In genomic region chr10:85666106-85666505, GRCh38 we compare ENCODE assay signal across 26 cellular contexts.
DNase-seq lines count a peak whose midpoint lies in the region; ATAC-seq and TF ChIP-seq lines count a peak whose summit lies in the region.
"Had no signal": no experiment of that assay in that cellular context is flagged by ENCODE, and none has a peak within 500 bp of the region (broad histone marks: within the 10 kb centered on the region; RNA-seq: fewer than 3 reads in every experiment).

No MANE protein-coding gene starts in this region.

- no peaks in the 10 kb centered on the region for H3K9me3 Mint-ChIP-seq in activated CD4-positive, alpha-beta T cell treated with anti-CD3 and anti-CD28 coated beads for 36 hours (ENCODE audit: low read depth)
- H3K9me3 Mint-ChIP-seq in osteocyte (ENCODE audit: unreplicated experiment): peaks cover 4% of the 10 kb centered on the region
- H3K9me3 Mint-ChIP-seq: T-helper 1 cell treated with Interleukin-12 subunit alpha and Interleukin-12 subunit beta and Interleukin-4 antibody, amounts not matched to agents 30 μg/mL and 1 μg/mL, for 36 hours; type B pancreatic cell had no signal

- H3K27ac ChIP-seq in PC-9: no peak overlapping the region
- no peak overlapping the region for H3K27ac ChIP-seq in foreskin keratinocyte
- H3K27ac ChIP-seq: 22Rv1, colonic mucosa, psoas muscle, SK-N-MC had no signal

- H2AFZ ChIP-seq in PC-9: no peak overlapping the region

- TF ChIP-seq CTCF in osteocyte (IDR thresholded peaks at IDR 0.05) (no peak), PC-9 (conservative IDR thresholded peaks at IDR 0.05) (no peak), foreskin keratinocyte (conservative IDR thresholded peaks at IDR 0.05) (no peak)

- H3K4me3 Mint-ChIP-seq in activated CD4-positive, alpha-beta T cell treated with anti-CD3 and anti-CD28 coated beads for 36 hours: no peak overlapping the region
- no peak overlapping the region for H3K4me3 Mint-ChIP-seq in osteocyte (ENCODE audit: unreplicated experiment)
- H3K4me3 Mint-ChIP-seq: CD4-positive, CD25-positive, alpha-beta regulatory T cell; memory B cell; T-helper 1 cell treated with Interleukin-12 subunit alpha and Interleukin-12 subunit beta and Interleukin-4 antibody, amounts not matched to agents 30 μg/mL and 1 μg/mL, for 36 hours; type B pancreatic cell had no signal

- no peaks in the 10 kb centered on the region for H3F3A ChIP-seq in PC-9 (ENCODE audit: insufficient read depth, low read depth)

- intact Hi-C loops in activated CD4-positive, alpha-beta T cell treated with anti-CD3 and anti-CD28 coated beads for 36 hours (cut with DNase I, micrococcal nuclease): no loop called here
- intact Hi-C loops in PC-9 (cut with micrococcal nuclease; ENCODE audit: unreplicated experiment): no loop called here

- peak; percentile 51 for ATAC-seq in activated CD4-positive, alpha-beta T cell treated with anti-CD3 and anti-CD28 coated beads for 36 hours
- peak; percentile 77 for ATAC-seq in GM21576 (IDR thresholded peaks at IDR 0.05; ENCODE audit: unreplicated experiment)
- peak; percentile 68 for ATAC-seq in HG02973 (IDR thresholded peaks at IDR 0.05; ENCODE audit: unreplicated experiment)
- ATAC-seq in foreskin keratinocyte: no peak
- no peak for ATAC-seq in GM18858 (IDR thresholded peaks at IDR 0.05; ENCODE audit: unreplicated experiment)
- ATAC-seq: HCT116, left cardiac atrium, psoas muscle had no signal

- BruUV-seq in PC-9 (replicated peaks; lab: Mats Ljungman, UMichigan): no TSS peak

- H3K27me3 ChIP-seq in PC-9 (ENCODE audit: insufficient read depth, low read depth) (no peaks in the 10 kb centered on the region), foreskin keratinocyte (no peaks in the 10 kb centered on the region)
- H3K27me3 ChIP-seq: colonic mucosa had no signal

- no peak overlapping the region for H3K27ac Mint-ChIP-seq in activated CD4-positive, alpha-beta T cell treated with anti-CD3 and anti-CD28 coated beads for 36 hours
- no peak overlapping the region for H3K27ac Mint-ChIP-seq in osteocyte (ENCODE audit: unreplicated experiment)
- H3K27ac Mint-ChIP-seq: memory B cell; T-helper 1 cell treated with Interleukin-12 subunit alpha and Interleukin-12 subunit beta and Interleukin-4 antibody, amounts not matched to agents 30 μg/mL and 1 μg/mL, for 36 hours; type B pancreatic cell had no signal

- H3K79me2 ChIP-seq in PC-9 (ENCODE audit: low read depth): no peaks in the 10 kb centered on the region

- H3K36me3 ChIP-seq in PC-9 (ENCODE audit: low read depth): no peaks in the 10 kb centered on the region
- H3K36me3 ChIP-seq: colonic mucosa had no signal

- no peaks in the 10 kb centered on the region for H3K9me2 ChIP-seq in PC-9 (ENCODE audit: insufficient read depth)

- CTCF ChIA-PET in activated CD4-positive, alpha-beta T cell treated with anti-CD3 and anti-CD28 coated beads for 36 hours (lab: Charles Lee): interaction anchor here (1.0 kb wide), 1 partner anchor 10 kb away, joined by 4 read pairs; no protein-coding TSS in a partner anchor
- CTCF ChIA-PET in PC-9 (lab: Charles Lee): no interaction called here

- POLR2A ChIA-PET in activated CD4-positive, alpha-beta T cell treated with anti-CD3 and anti-CD28 coated beads for 36 hours (lab: Charles Lee): no interaction called here
- POLR2A ChIA-PET in PC-9 (lab: Charles Lee; ENCODE audit: unreplicated experiment): no interaction called here

- no peaks in the 10 kb centered on the region for H4K20me1 ChIP-seq in PC-9 (ENCODE audit: insufficient read depth)

- H3K4me1 Mint-ChIP-seq in activated CD4-positive, alpha-beta T cell treated with anti-CD3 and anti-CD28 coated beads for 36 hours: peaks cover 3% of the 10 kb centered on the region
- H3K4me1 Mint-ChIP-seq in osteocyte (ENCODE audit: unreplicated experiment): no peaks in the 10 kb centered on the region
- H3K4me1 Mint-ChIP-seq: CD4-positive, CD25-positive, alpha-beta regulatory T cell; memory B cell had no signal

- H3K36me3 Mint-ChIP-seq in activated CD4-positive, alpha-beta T cell treated with anti-CD3 and anti-CD28 coated beads for 36 hours (ENCODE audit: low read depth): no peaks in the 10 kb centered on the region
- no peaks in the 10 kb centered on the region for H3K36me3 Mint-ChIP-seq in osteocyte (ENCODE audit: unreplicated experiment)
- H3K36me3 Mint-ChIP-seq: CD4-positive, CD25-positive, alpha-beta regulatory T cell; memory B cell; type B pancreatic cell had no signal

- H3K4me3 ChIP-seq in PC-9: no peak overlapping the region
- H3K4me3 ChIP-seq: colonic mucosa, psoas muscle, SK-N-MC had no signal

- H3K9me3 ChIP-seq in PC-9 (ENCODE audit: insufficient read depth, low read depth): no peaks in the 10 kb centered on the region
- H3K9me3 ChIP-seq: colonic mucosa, psoas muscle had no signal

- no peak overlapping the region for H3K4me2 ChIP-seq in PC-9

- H3K27me3 Mint-ChIP-seq in activated CD4-positive, alpha-beta T cell treated with anti-CD3 and anti-CD28 coated beads for 36 hours: peaks cover 3% of the 10 kb centered on the region
- no peaks in the 10 kb centered on the region for H3K27me3 Mint-ChIP-seq in osteocyte (ENCODE audit: unreplicated experiment)
- H3K27me3 Mint-ChIP-seq: CD4-positive, CD25-positive, alpha-beta regulatory T cell had no signal

- H3K4me1 ChIP-seq in PC-9 (replicated peaks; ENCODE audit: insufficient read depth) (no peaks in the 10 kb centered on the region), foreskin keratinocyte (no peaks in the 10 kb centered on the region)
- H3K4me1 ChIP-seq: colonic mucosa, psoas muscle had no signal

- no peak for DNase-seq in activated CD4-positive, alpha-beta T cell treated with anti-CD3 and anti-CD28 coated beads for 36 hours
- no peak for DNase-seq in activated CD4-positive, alpha-beta T cell treated with anti-CD3 and anti-CD28 coated beads, Interleukin-2, amount 50 U/mL, for 48 hours
- DNase-seq in osteocyte (ENCODE audit: extremely low spot score, unreplicated experiment) (peak; percentile 40), PC-9 (no peak), foreskin keratinocyte (no peak)
- DNase-seq: activated CD4-positive, alpha-beta T cell treated with anti-CD3 and anti-CD28 coated beads for 4 hours; activated naive CD4-positive, alpha-beta T cell treated with anti-CD3 and anti-CD28 coated beads, Interleukin-2, amount 50 U/mL, for 16 hours; CD4-positive, CD25-positive, alpha-beta regulatory T cell; colonic mucosa; effector memory CD4-positive, alpha-beta T cell; foreskin melanocyte; left cardiac atrium; NCI-H1092 treated with DMSO at 0.1 percent for 48 hours; NCI-H2081; NCI-H226; NCI-H774; psoas muscle had no signal

Comparison
In these comparisons a context has a peak if more than half of its experiments do, and no peak if none do; other contexts are left out.
1. ATAC-seq: peak in activated CD4-positive, alpha-beta T cell treated with anti-CD3 and anti-CD28 coated beads for 36 hours (single experiment), GM21576 (single experiment) and HG02973 (single experiment); none in foreskin keratinocyte (single experiment) and GM18858 (single experiment).